In the genomic region with DNA sequence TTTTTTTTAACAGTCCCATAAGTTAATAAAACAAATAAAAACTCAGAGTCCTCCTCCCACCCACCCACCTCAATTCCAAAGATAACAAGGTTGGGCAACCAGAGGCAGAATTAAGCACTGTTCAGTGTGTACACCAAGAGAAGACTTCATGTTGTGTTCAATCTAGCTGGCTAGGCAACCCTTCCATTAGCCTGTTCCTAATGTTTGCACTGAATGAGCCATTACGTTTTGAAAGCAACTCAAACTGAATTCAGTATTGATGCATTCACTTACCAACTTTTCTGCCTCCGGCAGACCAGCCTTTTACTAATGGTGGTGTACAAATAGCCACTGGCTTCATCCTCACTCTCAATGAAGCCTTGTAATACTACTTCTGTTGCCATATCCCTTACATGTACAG, we compare ENCODE assay signal across 29 cellular contexts. TPM values are rescaled to one million over a fixed set of nuclear protein-coding genes. Genes with fewer than 3 reads are reported as not detected.
DNase-seq lines count a peak whose midpoint lies in the region; FAIRE-seq and TF ChIP-seq lines count a peak whose summit lies in the region.
"Had no signal": no experiment of that assay in that cellular context is flagged by ENCODE, and none has a peak within 500 bp of the region (broad histone marks: within the 10 kb centered on the region; RNA-seq: fewer than 3 reads in every experiment).

No MANE protein-coding gene starts in this region.

- H3K4me1 ChIP-seq in OCI-LY7 (ENCODE audit: insufficient read depth, low read length, poor library complexity, severe bottlenecking) (no peaks in the 10 kb centered on the region), tibial nerve (peaks cover 0 to 10% (median 0%) of the 10 kb centered on the region in 4 donors)
- H3K4me1 ChIP-seq: left lung, prostate gland had no signal

- no peak for TF ChIP-seq POLR2A in tibial nerve (IDR thresholded peaks at IDR 0.05)

- TF ChIP-seq EP300 in tibial nerve (IDR thresholded peaks at IDR 0.05): no peak

- no peaks in the 10 kb centered on the region for H3K9me2 ChIP-seq in OCI-LY7 (ENCODE audit: insufficient read depth, low read length)

- peak; percentile 41 for DNase-seq in NCI-H748 (lab: John Stamatoyannopoulos, UW; ENCODE audit: unreplicated experiment)
- DNase-seq in NCI-H748 treated with DMSO at 0.1 percent for 48 hours (lab: John Stamatoyannopoulos, UW): no peak
- peak; percentile 22 for DNase-seq in NCI-H2227 (lab: John Stamatoyannopoulos, UW; ENCODE audit: unreplicated experiment)
- DNase-seq in progenitor cell of endocrine pancreas (ENCODE audit: low spot score, unreplicated experiment): no peak
- DNase-seq in OCI-LY7 (ENCODE audit: low spot score): no peak
- no peak for DNase-seq in AML-193 (lab: John Stamatoyannopoulos, UW)
- no peak for DNase-seq in tibial nerve (ENCODE audit: low spot score in 2 of 2)
- DNase-seq: activated naive CD4-positive, alpha-beta T cell treated with anti-CD3 and anti-CD28 coated beads for 36 hours; caudate nucleus; CD4-positive, CD25-positive, alpha-beta regulatory T cell; effector CD8-positive, alpha-beta T cell; EL; left lung; MV-4-11; NCI-H2107; NCI-H510A treated with DMSO at 0.1 percent for 48 hours; stimulated activated CD4-positive, alpha-beta T cell treated with anti-CD3 and anti-CD28 coated beads, Interleukin-12 subunit alpha, Interleukin-12 subunit beta, amount 100 ng/mL, for 4 hours; stimulated activated CD4-positive, alpha-beta T cell treated with anti-CD3 and anti-CD28 coated beads, Interleukin-2, amount 100 ng/mL, for 48 hours; T-helper 17 cell; thyroid gland had no signal

- H3K27ac Mint-ChIP-seq in progenitor cell of endocrine pancreas: peak overlapping the region; percentile 23
- H3K27ac Mint-ChIP-seq: activated naive CD4-positive, alpha-beta T cell treated with anti-CD3 and anti-CD28 coated beads for 36 hours; activated T-helper 1 cell treated with anti-CD3 and anti-CD28 coated beads, Interleukin-12 subunit alpha, Interleukin-12 subunit beta, Interleukin-2, Interleukin-4 antibody, amounts not matched to agents 30 ng/mL and 10 ng/mL and 1 ng/mL, durations not matched to agents 14 hours and 24 hours and 36 hours; CD4-positive, CD25-positive, alpha-beta regulatory T cell; T-helper 17 cell had no signal

- POLR2A ChIA-PET in OCI-LY7 (lab: Charles Lee): interaction anchor here (0.7 kb wide), 1 partner anchor 692 kb away, joined by 3 read pairs; no protein-coding TSS in a partner anchor

- BruUV-seq in OCI-LY7 (replicated peaks; lab: Mats Ljungman, UMichigan): no TSS peak

- intact Hi-C loops in OCI-LY7 (cut with micrococcal nuclease; ENCODE audit: unreplicated experiment): no loop called here

- no peak overlapping the region for H2AFZ ChIP-seq in OCI-LY7 (ENCODE audit: low read length)

- no peak for TF ChIP-seq CTCF in progenitor cell of endocrine pancreas (IDR thresholded peaks at IDR 0.05; ENCODE audit: unreplicated experiment)
- no peak for TF ChIP-seq CTCF in OCI-LY7 (conservative IDR thresholded peaks at IDR 0.05; ENCODE audit: low read length)
- no peak for TF ChIP-seq CTCF in tibial nerve (IDR thresholded peaks at IDR 0.05)

- peaks cover 20% of the 10 kb centered on the region for H3K4me1 Mint-ChIP-seq in progenitor cell of endocrine pancreas (ENCODE audit: low read depth)

- no peaks in the 10 kb centered on the region for H3K9me3 Mint-ChIP-seq in progenitor cell of endocrine pancreas (ENCODE audit: low read depth)
- H3K9me3 Mint-ChIP-seq: activated naive CD4-positive, alpha-beta T cell treated with anti-CD3 and anti-CD28 coated beads for 36 hours; activated T-helper 1 cell treated with anti-CD3 and anti-CD28 coated beads, Interleukin-12 subunit alpha, Interleukin-12 subunit beta, Interleukin-2, Interleukin-4 antibody, amounts not matched to agents 30 ng/mL and 10 ng/mL and 1 ng/mL, durations not matched to agents 14 hours and 24 hours and 36 hours; CD4-positive, CD25-positive, alpha-beta regulatory T cell had no signal

- H3K36me3 Mint-ChIP-seq in progenitor cell of endocrine pancreas (ENCODE audit: insufficient read depth): no peaks in the 10 kb centered on the region
- H3K36me3 Mint-ChIP-seq: CD4-positive, CD25-positive, alpha-beta regulatory T cell had no signal

- H4K20me1 ChIP-seq in OCI-LY7 (ENCODE audit: insufficient read depth, low read length): no peaks in the 10 kb centered on the region

- 52 to 61% methylated on average over 2 of the region's 2 CpGs for WGBS in tibial nerve, 2 donors

- no peak overlapping the region for H3K27ac ChIP-seq in OCI-LY7 (ENCODE audit: low read depth, low read length, poor library complexity, severe bottlenecking)
- no peak overlapping the region for H3K27ac ChIP-seq in tibial nerve
- H3K27ac ChIP-seq: A549, coronary artery, HL-60, left lung, prostate gland, thyroid gland, vagina had no signal

- H3K36me3 ChIP-seq in OCI-LY7 (ENCODE audit: insufficient read depth, low read length) (no peaks in the 10 kb centered on the region), tibial nerve (no peaks in the 10 kb centered on the region)
- H3K36me3 ChIP-seq: left lung, prostate gland, thyroid gland had no signal

- H3K27me3 Mint-ChIP-seq in progenitor cell of endocrine pancreas: no peaks in the 10 kb centered on the region
- H3K27me3 Mint-ChIP-seq: CD4-positive, CD25-positive, alpha-beta regulatory T cell; T-helper 17 cell had no signal

- H3K9me3 ChIP-seq in OCI-LY7 (ENCODE audit: low read length) (no peaks in the 10 kb centered on the region), tibial nerve (no peaks in the 10 kb centered on the region)
- H3K9me3 ChIP-seq: A549, left lung, prostate gland, thyroid gland, vagina had no signal

- no peaks in the 10 kb centered on the region for H3K27me3 ChIP-seq in tibial nerve
- H3K27me3 ChIP-seq: left lung, thyroid gland, vagina had no signal

- no peak overlapping the region for H3K4me3 Mint-ChIP-seq in progenitor cell of endocrine pancreas (ENCODE audit: low read depth)
- H3K4me3 Mint-ChIP-seq: activated naive CD4-positive, alpha-beta T cell treated with anti-CD3 and anti-CD28 coated beads for 36 hours; activated T-helper 1 cell treated with anti-CD3 and anti-CD28 coated beads, Interleukin-12 subunit alpha, Interleukin-12 subunit beta, Interleukin-2, Interleukin-4 antibody, amounts not matched to agents 30 ng/mL and 10 ng/mL and 1 ng/mL, durations not matched to agents 14 hours and 24 hours and 36 hours; CD4-positive, CD25-positive, alpha-beta regulatory T cell; T-helper 17 cell had no signal

- FAIRE-seq in islet of Langerhans (lab: Jason Lieb, UNC): peak; percentile 98
- FAIRE-seq: A549, D721Med, H1 had no signal

- CTCF ChIA-PET in OCI-LY7 (lab: Charles Lee; ENCODE audit: unreplicated experiment): no interaction called here

- no peaks in the 10 kb centered on the region for H3K79me2 ChIP-seq in OCI-LY7 (ENCODE audit: insufficient read depth, low read depth, low read length)

- no peak overlapping the region for H3K4me3 ChIP-seq in OCI-LY7 (ENCODE audit: low read depth, low read length, poor library complexity, severe bottlenecking)
- no peak overlapping the region for H3K4me3 ChIP-seq in tibial nerve
- H3K4me3 ChIP-seq: A549, coronary artery, left lung, prostate gland, thyroid gland, vagina had no signal

- no peak overlapping the region for H3K4me2 ChIP-seq in OCI-LY7 (ENCODE audit: low read length)
- H3K4me2 ChIP-seq: A549 had no signal

RNA-seq across cellular contexts. Expression of gene PBX3, which starts 47.5 kb away (rescaled TPM):
- total RNA-seq in progenitor cell of endocrine pancreas (37.7 and 43.3 TPM in 2 replicates), OCI-LY7 (2022) (40.8 and 49.2 TPM in 2 replicates), tibial nerve (10 to 100 TPM; 18.0 to 33.5 (median 24.2) TPM)
- total RNA-seq in OCI-LY7 (2014; rRNA removed; shearing (Covaris generic)): 54.6 and 67.3 TPM in 2 replicates

Comparison
In these comparisons a context has a peak if more than half of its experiments do, and no peak if none do; other contexts are left out.
1. DNase-seq: peak in NCI-H748 (single experiment) and NCI-H2227 (single experiment); none in NCI-H748 treated with DMSO at 0.1 percent for 48 hours (single experiment), progenitor cell of endocrine pancreas (single experiment), OCI-LY7 (single experiment), AML-193 (0 of 2) and tibial nerve (0 of 2).